14 cellular contexts compared by ENCODE assay signal in genomic region chr10:70498970-70499828, GRCh38. TPM values are rescaled to one million over a fixed set of nuclear protein-coding genes. Genes with fewer than 3 reads are reported as not detected.
DNase-seq lines count a peak whose midpoint lies in the region; ATAC-seq and TF ChIP-seq lines count a peak whose summit lies in the region.
"Had no signal": no experiment of that assay in that cellular context is flagged by ENCODE, and none has a peak within 500 bp of the region (broad histone marks: within the 10 kb centered on the region; RNA-seq: fewer than 3 reads in every experiment).

No MANE protein-coding gene starts in this region.

- H3K4me3 ChIP-seq in GM23338 (no peak overlapping the region), adipocyte (ENCODE audit: low read length) (no peak overlapping the region)

- H3K36me3 Mint-ChIP-seq in GM23338 (ENCODE audit: low read depth), result peaks cover 2% of the 10 kb centered on the region; the same call in 1 of the 3 replicates
- no peaks in the 10 kb centered on the region for H3K36me3 Mint-ChIP-seq in osteocyte (ENCODE audit: unreplicated experiment)
- H3K36me3 Mint-ChIP-seq: naive thymus-derived CD8-positive, alpha-beta T cell had no signal

- no peak overlapping the region for H3K4me2 ChIP-seq in GM23338

- H2AFZ ChIP-seq in GM23338, result no peak overlapping the region

- TF ChIP-seq CTCF in GM23338 (conservative IDR thresholded peaks at IDR 0.05; ENCODE audit: low read depth in 2 of 2) (no peak), osteocyte (IDR thresholded peaks at IDR 0.05) (no peak)

- H3K9me3 Mint-ChIP-seq in GM23338, result no peaks in the 10 kb centered on the region
- no peaks in the 10 kb centered on the region for H3K9me3 Mint-ChIP-seq in osteocyte (ENCODE audit: unreplicated experiment)
- H3K9me3 Mint-ChIP-seq: activated T-helper 1 cell treated with anti-CD3 and anti-CD28 coated beads, Interleukin-12 subunit alpha, Interleukin-12 subunit beta, Interleukin-2, Interleukin-4 antibody, amounts not matched to agents 30 ng/mL and 10 ng/mL and 1 ng/mL, durations not matched to agents 14 hours and 24 hours and 36 hours; naive thymus-derived CD8-positive, alpha-beta T cell had no signal

- peak overlapping the region; percentile 20 for H3K27ac Mint-ChIP-seq in GM23338
- H3K27ac Mint-ChIP-seq in osteocyte (ENCODE audit: unreplicated experiment), result peak overlapping the region; percentile 29
- H3K27ac Mint-ChIP-seq: activated T-helper 1 cell treated with anti-CD3 and anti-CD28 coated beads, Interleukin-12 subunit alpha, Interleukin-12 subunit beta, Interleukin-2, Interleukin-4 antibody, amounts not matched to agents 30 ng/mL and 10 ng/mL and 1 ng/mL, durations not matched to agents 14 hours and 24 hours and 36 hours had no signal

- peak overlapping the region; percentile 55 for H3K27ac ChIP-seq in GM23338 (ENCODE audit: low read depth)

- H3K9me2 ChIP-seq in GM23338 (ENCODE audit: insufficient read depth), result no peaks in the 10 kb centered on the region

- no peak overlapping the region for H3K9ac ChIP-seq in adipocyte (ENCODE audit: low read length)

- peaks cover 10% of the 10 kb centered on the region; the same call in 1 of the 2 replicates for H3F3A ChIP-seq in GM23338 (replicated peaks; ENCODE audit: low read depth)

- ATAC-seq in GM23338, result peak; percentile 69
- peak in 1 of 2 donors; percentile 17 for ATAC-seq in left cardiac atrium
- no peak for ATAC-seq in HG03439 (IDR thresholded peaks at IDR 0.05; ENCODE audit: unreplicated experiment)
- ATAC-seq: activated CD4-positive, CD25-positive, alpha-beta regulatory T cell treated with anti-CD3 and anti-CD28 coated beads, Interleukin-2, amount 50 U/mL, for 24 hours; naive thymus-derived CD8-positive, alpha-beta T cell had no signal

- H3K27me3 ChIP-seq in GM23338 (ENCODE audit: insufficient read depth) (no peaks in the 10 kb centered on the region), adipocyte (replicated peaks; ENCODE audit: control insufficient read depth, insufficient read depth, low read length) (peaks cover 60% of the 10 kb centered on the region)

- no peak overlapping the region for H3K4me3 Mint-ChIP-seq in GM23338
- no peak overlapping the region for H3K4me3 Mint-ChIP-seq in osteocyte (ENCODE audit: unreplicated experiment)
- H3K4me3 Mint-ChIP-seq: activated T-helper 1 cell treated with anti-CD3 and anti-CD28 coated beads, Interleukin-12 subunit alpha, Interleukin-12 subunit beta, Interleukin-2, Interleukin-4 antibody, amounts not matched to agents 30 ng/mL and 10 ng/mL and 1 ng/mL, durations not matched to agents 14 hours and 24 hours and 36 hours; naive thymus-derived CD8-positive, alpha-beta T cell had no signal

- no peaks in the 10 kb centered on the region for H3K9me3 ChIP-seq in adipocyte (ENCODE audit: control insufficient read depth, low read length)

- intact Hi-C loops in left cardiac atrium (cut with DNase I), result no loop called here

- no peaks in the 10 kb centered on the region for H3K36me3 ChIP-seq in GM23338 (ENCODE audit: insufficient read depth)
- H3K36me3 ChIP-seq in adipocyte (ENCODE audit: control insufficient read depth, insufficient read depth, low read length, severe bottlenecking), result no peaks in the 10 kb centered on the region

- peaks cover 13% of the 10 kb centered on the region for H3K27me3 Mint-ChIP-seq in GM23338 (ENCODE audit: insufficient read depth, low read depth, poor library complexity)
- H3K27me3 Mint-ChIP-seq in osteocyte (ENCODE audit: unreplicated experiment), result no peaks in the 10 kb centered on the region

- H4K20me1 ChIP-seq in GM23338 (replicated peaks; ENCODE audit: insufficient read depth), result peaks cover 7% of the 10 kb centered on the region; the same call in 1 of the 2 replicates

- H3K4me1 ChIP-seq in GM23338 (ENCODE audit: insufficient read depth) (peaks cover 10% of the 10 kb centered on the region), adipocyte (ENCODE audit: control insufficient read depth, insufficient read depth, low read length) (no peaks in the 10 kb centered on the region)

- H3K79me2 ChIP-seq in GM23338 (replicated peaks; ENCODE audit: insufficient read depth), result peaks cover 75% of the 10 kb centered on the region

- H3K4me1 Mint-ChIP-seq in GM23338 (peaks cover 40% of the 10 kb centered on the region), osteocyte (ENCODE audit: unreplicated experiment) (peaks cover 24% of the 10 kb centered on the region)

- DNase-seq in GM23338 (ENCODE audit: low spot score) (peak; percentile 40), adipocyte (ENCODE audit: low read depth) (peak; percentile 20), left cardiac atrium (peak; percentile 45), osteocyte (ENCODE audit: extremely low spot score, unreplicated experiment) (no peak), NCI-H526 (lab: John Stamatoyannopoulos, UW) (no peak), putamen (ENCODE audit: low spot score) (no peak)
- no peak for DNase-seq in activated CD4-positive, alpha-beta T cell treated with anti-CD3 and anti-CD28 coated beads for 48 hours
- DNase-seq: DND-41, NCI-H2107, SW 1271 had no signal

TF ChIP-seq in GM23338, 12 proteins besides CTCF, POLR2A, EP300 and RAD21 (continues in another document):
- TF ChIP-seq ZNF114 (CRISPR knock-in tag; IDR thresholded peaks at IDR 0.05) (no peak), JUNB (IDR thresholded peaks at IDR 0.05; ENCODE audit: unreplicated experiment) (no peak), POLR2AphosphoS5 (IDR thresholded peaks at IDR 0.05; ENCODE audit: low read depth) (no peak), REST (IDR thresholded peaks at IDR 0.05; ENCODE audit: unreplicated experiment) (no peak), NANOG (IDR thresholded peaks at IDR 0.05; ENCODE audit: borderline replicate concordance) (no peak), EZH2phosphoT487 (IDR thresholded peaks at IDR 0.05; ENCODE audit: unreplicated experiment) (no peak), ZNF331 (CRISPR knock-in tag; IDR thresholded peaks at IDR 0.05; ENCODE audit: low read depth) (no peak), STAT1 (IDR thresholded peaks at IDR 0.05; ENCODE audit: unreplicated experiment) (no peak), CREB1 (CRISPR knock-in tag; IDR thresholded peaks at IDR 0.05; ENCODE audit: low read depth) (no peak)

RNA-seq across cellular contexts. Expression of gene PALD1, which starts 20.6 kb away (rescaled TPM):
- 48.7 and 58.2 TPM in 2 replicates for total RNA-seq in GM23338 (2014; rRNA removed; shearing (Covaris generic))
- 11.1 and 11.9 TPM in 2 replicates for polyA plus RNA-seq in GM23338 (2016; fragmentation: Nextera tagmentation; extraction: Ambion mirVana)
- total RNA-seq in left cardiac atrium, result 1 to 10 TPM; 4.4 to 8.3 TPM
- 2.8 and 3.1 TPM in 2 replicates for total RNA-seq in osteocyte
- total RNA-seq: naive thymus-derived CD8-positive, alpha-beta T cell had no signal

RNA-seq across cellular contexts. Expression of gene NODAL, which starts 57.7 kb away (rescaled TPM):
- 28.4 and 29.9 TPM in 2 replicates for total RNA-seq in GM23338 (2014; rRNA removed; shearing (Covaris generic))
- 11.2 and 12.0 TPM in 2 replicates for polyA plus RNA-seq in GM23338 (2016; fragmentation: Nextera tagmentation; extraction: Ambion mirVana)
- total RNA-seq in left cardiac atrium (not detected), osteocyte (not detected in 2 replicates)
- total RNA-seq: activated T-helper 1 cell treated with anti-CD3 and anti-CD28 coated beads, Interleukin-12 subunit alpha, Interleukin-12 subunit beta, Interleukin-2, Interleukin-4 antibody, amounts not matched to agents 30 ng/mL and 10 ng/mL and 1 ng/mL, durations not matched to agents 14 hours and 24 hours and 36 hours; naive thymus-derived CD8-positive, alpha-beta T cell had no signal
- polyA plus RNA-seq: naive thymus-derived CD8-positive, alpha-beta T cell had no signal

Comparison
In these comparisons a context has a peak if more than half of its experiments do, and no peak if none do; other contexts are left out.
1. DNase-seq: peak in GM23338 (single experiment), adipocyte (single experiment) and left cardiac atrium (single experiment); none in osteocyte (single experiment), NCI-H526 (0 of 2), putamen (single experiment) and activated CD4-positive, alpha-beta T cell treated with anti-CD3 and anti-CD28 coated beads for 48 hours (single experiment).
2. RNA of gene NODAL, which starts 57.7 kb away (total RNA-seq): 28.4 to 29.9 TPM in GM23338; not detected in left cardiac atrium and not detected in osteocyte; every median in the first group is over 10 times any median in the second.